ENCODE assay signal across 8 cellular contexts in genomic region chr10:100267237-100268104, GRCh38. TPM values are rescaled to one million over a fixed set of nuclear protein-coding genes. Genes with fewer than 3 reads are reported as not detected.
DNase-seq lines count a peak whose midpoint lies in the region; ATAC-seq and TF ChIP-seq lines count a peak whose summit lies in the region.

Gene CWF19L1, minus strand, starts transcription at chr10:100267638. Its CDS starts 45 bp downstream, at chr10:100267593.

- 2% methylated on average over 49 of the region's 49 CpGs for WGBS in prostate gland

- peak within 1 kb of the TSS; percentile 85 to 87 for H3K4me3 ChIP-seq in prostate gland

- H3K4me1 ChIP-seq in prostate gland (replicated peaks), result no peaks in the 10 kb centered on the region

- H3K27me3 ChIP-seq in prostate gland (replicated peaks; ENCODE audit: insufficient read depth), result no peaks in the 10 kb centered on the region

- H3K36me3 ChIP-seq in prostate gland, result no peaks in the 10 kb centered on the region

- DNase-seq in GM03348 (ENCODE audit: low spot score) (peak; percentile 91), NCI-H1436 treated with DMSO at 0.1 percent for 48 hours (lab: John Stamatoyannopoulos, UW) (peak; percentile 21), T-helper 2 cell (peak; percentile 44 to 87 (median 62)), amygdala (lab: John Stamatoyannopoulos, UW) (peak; percentile 18 to 90 (median 76)), left ventricle myocardium superior (peak; percentile 88), prostate gland (ENCODE audit: low spot score) (peak; percentile 86), ureter (ENCODE audit: low spot score) (peak; percentile 89)

- ATAC-seq in HG02610 (IDR thresholded peaks at IDR 0.05; ENCODE audit: unreplicated experiment), result peak; percentile 68
- peak; percentile 96 for ATAC-seq in left ventricle myocardium superior

- TF ChIP-seq POLR2A in prostate gland (IDR thresholded peaks at IDR 0.05), result peak; percentile 47

- H3K9me3 ChIP-seq in prostate gland, result no peaks in the 10 kb centered on the region

- no peak for TF ChIP-seq CTCF in prostate gland (IDR thresholded peaks at IDR 0.05)

- intact Hi-C loops in left ventricle myocardium superior (cut with micrococcal nuclease) (no loop called here), prostate gland (cut with DNase I) (no loop called here)

- H3K27ac ChIP-seq in prostate gland, result peak within 1 kb of the TSS; percentile 61 to 73

RNA-seq across cellular contexts. Expression of gene CWF19L1, which starts in this region (rescaled TPM):
- 13.0 TPM for total RNA-seq in left ventricle myocardium superior
- total RNA-seq in prostate gland, result 10 to 100 TPM; 14.8 to 19.7 TPM
- total RNA-seq in ureter, result 31.2 TPM

Comparison
In these comparisons a context has a peak if more than half of its experiments do, and no peak if none do; other contexts are left out.
1. Peak in every context shown above with its lines: DNase-seq, ATAC-seq, H3K4me3 ChIP-seq and H3K27ac ChIP-seq.
2. DNase-seq: peak in every context shown above with its lines; median percentile 91 in GM03348; 89 in ureter; 88 in left ventricle myocardium superior; 86 in prostate gland; 76 in amygdala; 62 in T-helper 2 cell; 21 in NCI-H1436 treated with DMSO at 0.1 percent for 48 hours.